Comparison of ENCODE assay signal across 1 cellular context in genomic region chr7:73703225-73703624, GRCh38.
TF ChIP-seq lines count a peak whose summit lies in the region.

No MANE protein-coding gene starts in this region.

TF ChIP-seq in WTC11, 78 proteins besides CTCF, POLR2A, EP300 and RAD21 (continued from another document):
- TF ChIP-seq ZNF396 (CRISPR knock-in tag; IDR thresholded peaks at IDR 0.05; ENCODE audit: borderline replicate concordance) (no peak), MYBL2 (CRISPR knock-in tag; IDR thresholded peaks at IDR 0.05) (peak; percentile 67; the same call in 1 of the 2 replicates), FOXP1 (CRISPR knock-in tag; IDR thresholded peaks at IDR 0.05; ENCODE audit: borderline replicate concordance) (0 out of 2 replicates have a peak, but pooled peaks have one; percentile 26), PREB (CRISPR knock-in tag; IDR thresholded peaks at IDR 0.05; ENCODE audit: borderline replicate concordance) (no peak), ZNF263 (CRISPR knock-in tag; IDR thresholded peaks at IDR 0.05; ENCODE audit: low read depth) (peak; percentile 29; the same call in 1 of the 2 replicates)
TF ChIP-seq in WTC11: peak in this region for 4.
